ENCODE assay signal across 17 cellular contexts in genomic region chr19:43027985-43028384, GRCh38. TPM values are rescaled to one million over a fixed set of nuclear protein-coding genes. Genes with fewer than 3 reads are reported as not detected.
DNase-seq lines count a peak whose midpoint lies in the region; TF ChIP-seq lines count a peak whose summit lies in the region.
"Not testable (repeated sequence)": the region's sequence is repeated elsewhere in the genome, so short reads cannot be mapped to it uniquely, and the experiment has no call there.
"Had no signal": no experiment of that assay in that cellular context is flagged by ENCODE, and none has a peak within 500 bp of the region (broad histone marks: within the 10 kb centered on the region; RNA-seq: fewer than 3 reads in every experiment).

No MANE protein-coding gene starts in this region.

- not testable (repeated sequence) for H3K36me3 ChIP-seq in WERI-Rb-1, cardiac muscle cell

- H3K9me3 ChIP-seq in WERI-Rb-1 (ENCODE audit: severe bottlenecking); cardiac muscle cell (ENCODE audit: low read depth): not testable (repeated sequence)

- TF ChIP-seq CTCF in AG10803 (conservative IDR thresholded peaks at IDR 0.05; ENCODE audit: low read length) (peak; percentile 44), WERI-Rb-1 (IDR thresholded peaks at IDR 0.05; ENCODE audit: low read depth, low read length) (peak; percentile 46), cardiac muscle cell (IDR thresholded peaks at IDR 0.05; ENCODE audit: low read depth, low read length) (peak; percentile 17)

- not testable (repeated sequence) for DNase-seq in AG10803 (ENCODE audit: low read depth); WERI-Rb-1; cardiac muscle cell (ENCODE audit: low read depth in 1 of 2, low spot score in 1 of 2)
- DNase-seq in EL (peak; percentile 18), HEK293T (ENCODE audit: extremely low spot score) (peak; percentile 49), NCI-H748 (lab: John Stamatoyannopoulos, UW; ENCODE audit: unreplicated experiment) (peak; percentile 16), dermis blood vessel endothelial cell (peak; percentile 19)

- H3K4me3 ChIP-seq in AG10803 (ENCODE audit: low read length); WERI-Rb-1 (ENCODE audit: low read depth, low read length); cardiac muscle cell: not testable (repeated sequence)

- H3K4me1 ChIP-seq in cardiac muscle cell (ENCODE audit: low read depth), result not testable (repeated sequence)

- not testable (repeated sequence) for H3K27me3 ChIP-seq in WERI-Rb-1 (ENCODE audit: insufficient read depth, low read depth, severe bottlenecking); cardiac muscle cell

- CTCF ChIA-PET in HEK293T (lab: Yijun Ruan, JAX), result interaction anchor here (1.1 kb wide), 1 partner anchor 9 kb away, joined by 3 read pairs; no protein-coding TSS in a partner anchor

- POLR2A ChIA-PET in HEK293T (lab: Yijun Ruan, JAX), result not testable (repeated sequence)

- not testable (repeated sequence) for H3K27ac ChIP-seq in WERI-Rb-1, cardiac muscle cell

RNA-seq across cellular contexts. Expression of gene PSG11, which starts 1.7 kb away (rescaled TPM):
- not detected in 2 replicates for total RNA-seq in dermis blood vessel endothelial cell
- not detected in 2 replicates for total RNA-seq in cardiac muscle cell
- polyA plus RNA-seq in cardiac muscle cell, result not detected in 2 replicates
- total RNA-seq: activated CD4-positive, alpha-beta T cell treated with anti-CD3 and anti-CD28 coated beads for 36 hours; activated naive CD8-positive, alpha-beta T cell treated with anti-CD3 and anti-CD28 coated beads, Interleukin-2, amount 10 ng/mL, durations not matched to agents 7 days and 5 days; esophagus muscularis mucosa; glomerular endothelial cell; lung microvascular endothelial cell; neural crest cell; SJCRH30; suprapubic skin; T-helper 1 cell treated with Interleukin-12 subunit alpha and Interleukin-12 subunit beta and Interleukin-4 antibody, amounts not matched to agents 30 ng/mL and 1 ng/mL, for 36 hours; ureter had no signal

RNA-seq across cellular contexts. Expression of gene PSG2, which starts 54.5 kb away (rescaled TPM):
- not detected in 2 replicates for total RNA-seq in dermis blood vessel endothelial cell
- not detected in 2 replicates for total RNA-seq in cardiac muscle cell
- polyA plus RNA-seq in cardiac muscle cell, result not detected in 2 replicates
- total RNA-seq: activated CD4-positive, alpha-beta T cell treated with anti-CD3 and anti-CD28 coated beads for 36 hours; activated naive CD8-positive, alpha-beta T cell treated with anti-CD3 and anti-CD28 coated beads, Interleukin-2, amount 10 ng/mL, durations not matched to agents 7 days and 5 days; esophagus muscularis mucosa; glomerular endothelial cell; lung microvascular endothelial cell; neural crest cell; SJCRH30; T-helper 1 cell treated with Interleukin-12 subunit alpha and Interleukin-12 subunit beta and Interleukin-4 antibody, amounts not matched to agents 30 ng/mL and 1 ng/mL, for 36 hours; ureter had no signal
